16 cellular contexts compared by ENCODE assay signal in genomic region chr16:49067776-49068175, GRCh38.
DNase-seq lines count a peak whose midpoint lies in the region; ATAC-seq, FAIRE-seq and TF ChIP-seq lines count a peak whose summit lies in the region.
"Had no signal": no experiment of that assay in that cellular context is flagged by ENCODE, and none has a peak within 500 bp of the region (broad histone marks: within the 10 kb centered on the region; RNA-seq: fewer than 3 reads in every experiment).

No MANE protein-coding gene starts in this region.

- no peak for TF ChIP-seq POLR2A in heart left ventricle (IDR thresholded peaks at IDR 0.05)
- TF ChIP-seq POLR2A in esophagus muscularis mucosa (IDR thresholded peaks at IDR 0.05; ENCODE audit: low read depth), result no peak

- H3K36me3 ChIP-seq in heart left ventricle, result no peaks in the 10 kb centered on the region
- no peaks in the 10 kb centered on the region for H3K36me3 ChIP-seq in right atrium auricular region
- no peaks in the 10 kb centered on the region for H3K36me3 ChIP-seq in bronchial epithelial cell (ENCODE audit: control insufficient read depth, insufficient read depth, low read length)
- H3K36me3 ChIP-seq in esophagus muscularis mucosa, result no peaks in the 10 kb centered on the region

- H3K27me3 ChIP-seq in heart left ventricle (no peaks in the 10 kb centered on the region), right atrium auricular region (no peaks in the 10 kb centered on the region), bronchial epithelial cell (ENCODE audit: control insufficient read depth, insufficient read depth, low read length) (no peaks in the 10 kb centered on the region), esophagus muscularis mucosa (peaks cover 0 to 11% (median 0%) of the 10 kb centered on the region in 4 donors)

- peak in 1 of 5 donors; percentile 41 for DNase-seq in heart left ventricle
- DNase-seq in right atrium auricular region (ENCODE audit: low spot score), result no peak
- DNase-seq in bronchial epithelial cell (ENCODE audit: low read depth), result no peak
- peak; percentile 62 for DNase-seq in esophagus muscularis mucosa (ENCODE audit: extremely low spot score)
- no peak for DNase-seq in dedifferentiated amniotic fluid mesenchymal stem cell (ENCODE audit: extremely low spot score)
- DNase-seq in activated CD4-positive, alpha-beta T cell treated with anti-CD3 and anti-CD28 coated beads, Interleukin-2, amount 50 U/mL, for 4 hours, result no peak
- DNase-seq: C1 segment of cervical spinal cord; Calu3; CD4-positive, alpha-beta memory T cell; COR-L47; DMS153; DND-41; H9 had no signal

- H3K9me3 ChIP-seq in heart left ventricle, result peaks cover 0 to 9% (median 0%) of the 10 kb centered on the region in 12 donors
- peaks cover 0 to 5% of the 10 kb centered on the region in 2 donors for H3K9me3 ChIP-seq in right atrium auricular region
- peaks cover 0 to 6% (median 0%) of the 10 kb centered on the region in 4 donors for H3K9me3 ChIP-seq in esophagus muscularis mucosa

- H3K4me3 ChIP-seq in heart left ventricle, result no peak overlapping the region
- H3K4me3 ChIP-seq in right atrium auricular region, result no peak overlapping the region
- H3K4me3 ChIP-seq in bronchial epithelial cell (ENCODE audit: low read depth, low read length), result no peak overlapping the region
- H3K4me3 ChIP-seq in esophagus muscularis mucosa, result no peak overlapping the region

- peak; percentile 71 to 93 (median 82) for ATAC-seq in heart left ventricle
- ATAC-seq: HCT116 had no signal

- 37 to 53% (median 43%) methylated on average over 4 of the region's 4 CpGs for WGBS in heart left ventricle, 4 donors
- 63% methylated on average over 4 of the region's 4 CpGs for WGBS in esophagus muscularis mucosa

- TF ChIP-seq EP300 in esophagus muscularis mucosa (IDR thresholded peaks at IDR 0.05), result no peak

- H3K4me1 ChIP-seq in heart left ventricle, result no peaks in the 10 kb centered on the region
- no peaks in the 10 kb centered on the region for H3K4me1 ChIP-seq in right atrium auricular region
- H3K4me1 ChIP-seq in esophagus muscularis mucosa, result no peaks in the 10 kb centered on the region

- TF ChIP-seq CTCF in heart left ventricle (IDR thresholded peaks at IDR 0.05), result no peak
- TF ChIP-seq CTCF in right atrium auricular region (IDR thresholded peaks at IDR 0.05), result no peak
- TF ChIP-seq CTCF in bronchial epithelial cell (IDR thresholded peaks at IDR 0.05; ENCODE audit: insufficient read depth, low read length, severe bottlenecking), result no peak
- TF ChIP-seq CTCF in esophagus muscularis mucosa (IDR thresholded peaks at IDR 0.05), result no peak

- intact Hi-C loops in heart left ventricle (cut with DNase I), result no loop called here
- intact Hi-C loops in esophagus muscularis mucosa (cut with DNase I), result no loop called here

- H3K27ac ChIP-seq in heart left ventricle (no peak overlapping the region), right atrium auricular region (no peak overlapping the region), esophagus muscularis mucosa (replicated peaks in 1 of 4) (no peak overlapping the region)

- FAIRE-seq in bronchial epithelial cell (lab: Jason Lieb, UNC), result peak; percentile 18
- FAIRE-seq: G401.6, GM12892 had no signal
